In the genomic region with DNA sequence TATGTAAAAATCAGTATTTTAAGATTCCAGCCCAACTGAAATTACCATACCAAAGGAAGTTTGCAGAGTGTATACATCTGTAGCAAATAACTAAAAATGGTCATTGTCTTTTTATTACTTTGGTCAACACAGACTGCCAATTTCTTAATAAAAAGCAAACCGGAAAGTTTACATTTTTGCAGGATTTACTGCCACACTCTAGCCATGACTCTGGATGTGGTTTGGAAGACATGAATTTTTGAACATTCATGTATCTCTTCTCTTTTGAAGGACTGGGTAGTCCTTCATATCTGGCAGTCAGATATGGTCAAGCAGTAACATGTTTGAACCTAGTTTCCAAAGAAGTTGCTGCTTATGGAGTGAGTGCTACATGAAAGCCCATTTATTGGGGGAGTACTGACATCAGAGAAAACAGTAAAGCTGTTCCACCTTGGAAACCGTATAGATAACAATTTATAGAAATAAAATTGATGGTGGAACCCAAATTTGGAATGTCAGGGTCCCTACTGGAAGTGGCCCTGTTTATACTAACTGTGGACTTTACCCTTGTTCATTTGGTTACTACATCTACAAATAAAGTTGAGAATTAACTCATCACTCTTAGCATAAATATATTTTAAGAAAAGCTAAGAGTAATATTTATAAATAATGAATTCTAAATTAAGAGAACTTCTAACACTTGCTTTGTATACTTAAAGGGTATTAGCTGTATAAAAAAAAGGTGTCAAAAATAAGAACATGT, we compare ENCODE assay signal across 35 cellular contexts.
"Had no signal": no experiment of that assay in that cellular context is flagged by ENCODE, and none has a peak within 500 bp of the region (broad histone marks: within the 10 kb centered on the region; RNA-seq: fewer than 3 reads in every experiment).

No MANE protein-coding gene starts in this region.

- H3K27me3 ChIP-seq: brain microvascular endothelial cell, esophagus muscularis mucosa, gastroesophageal sphincter, hepatocyte, pancreas, suprapubic skin, tibial artery, upper lobe of right lung had no signal

- H3K36me3 ChIP-seq: brain microvascular endothelial cell, esophagus muscularis mucosa, WERI-Rb-1 had no signal

- H3K27me3 Mint-ChIP-seq: activated naive CD8-positive, alpha-beta T cell treated with anti-CD3 and anti-CD28 coated beads for 36 hours; dendritic cell treated with granulocyte-macrophage colony-stimulating factor and Interleukin-4, amounts not matched to agents 40 ng/mL and 50 ng/mL, for 4 days; memory B cell; naive thymus-derived CD4-positive, alpha-beta T cell had no signal

- FAIRE-seq: astrocyte, pancreas had no signal

- H3K4me3 Mint-ChIP-seq: activated naive CD4-positive, alpha-beta T cell treated with anti-CD3 and anti-CD28 coated beads for 36 hours; activated naive CD8-positive, alpha-beta T cell treated with anti-CD3 and anti-CD28 coated beads for 36 hours; activated T-helper 1 cell treated with anti-CD3 and anti-CD28 coated beads, Interleukin-12 subunit alpha, Interleukin-12 subunit beta, Interleukin-2, Interleukin-4 antibody, amounts not matched to agents 30 ng/mL and 10 ng/mL and 1 ng/mL, durations not matched to agents 14 hours and 24 hours and 36 hours; dendritic cell treated with granulocyte-macrophage colony-stimulating factor and Interleukin-4, amounts not matched to agents 40 ng/mL and 50 ng/mL, for 4 days; endodermal cell; memory B cell; neural crest cell; T-helper 1 cell treated with Interleukin-12 subunit alpha and Interleukin-12 subunit beta and Interleukin-4 antibody, amounts not matched to agents 30 μg/mL and 1 μg/mL, for 36 hours had no signal

- H3K9me3 Mint-ChIP-seq: activated naive CD4-positive, alpha-beta T cell treated with anti-CD3 and anti-CD28 coated beads for 36 hours; activated naive CD8-positive, alpha-beta T cell treated with anti-CD3 and anti-CD28 coated beads for 36 hours; activated T-helper 1 cell treated with anti-CD3 and anti-CD28 coated beads, Interleukin-12 subunit alpha, Interleukin-12 subunit beta, Interleukin-2, Interleukin-4 antibody, amounts not matched to agents 30 ng/mL and 10 ng/mL and 1 ng/mL, durations not matched to agents 14 hours and 24 hours and 36 hours; dendritic cell treated with granulocyte-macrophage colony-stimulating factor and Interleukin-4, amounts not matched to agents 40 ng/mL and 50 ng/mL, for 4 days; endodermal cell; memory B cell; naive thymus-derived CD4-positive, alpha-beta T cell; neural crest cell; T-helper 1 cell treated with Interleukin-12 subunit alpha and Interleukin-12 subunit beta and Interleukin-4 antibody, amounts not matched to agents 30 μg/mL and 1 μg/mL, for 36 hours had no signal

- H3K4me1 Mint-ChIP-seq: endodermal cell had no signal

- H3K4me3 ChIP-seq: esophagus muscularis mucosa, gastroesophageal sphincter, hepatocyte, pancreas, psoas muscle, suprapubic skin, tibial artery, upper lobe of right lung had no signal

- H3K27ac Mint-ChIP-seq: activated naive CD4-positive, alpha-beta T cell treated with anti-CD3 and anti-CD28 coated beads for 36 hours; activated naive CD8-positive, alpha-beta T cell treated with anti-CD3 and anti-CD28 coated beads for 36 hours; activated T-helper 1 cell treated with anti-CD3 and anti-CD28 coated beads, Interleukin-12 subunit alpha, Interleukin-12 subunit beta, Interleukin-2, Interleukin-4 antibody, amounts not matched to agents 30 ng/mL and 10 ng/mL and 1 ng/mL, durations not matched to agents 14 hours and 24 hours and 36 hours; dendritic cell treated with granulocyte-macrophage colony-stimulating factor and Interleukin-4, amounts not matched to agents 40 ng/mL and 50 ng/mL, for 4 days; endodermal cell; memory B cell; T-helper 1 cell treated with Interleukin-12 subunit alpha and Interleukin-12 subunit beta and Interleukin-4 antibody, amounts not matched to agents 30 μg/mL and 1 μg/mL, for 36 hours had no signal

- ATAC-seq: activated CD4-positive, CD25-positive, alpha-beta regulatory T cell treated with anti-CD3 and anti-CD28 coated beads, Interleukin-2, amount 50 U/mL, for 24 hours; gastroesophageal sphincter; left cardiac atrium; naive thymus-derived CD4-positive, alpha-beta T cell; pancreas; psoas muscle; upper lobe of right lung had no signal

- H3K9me3 ChIP-seq: esophagus muscularis mucosa, gastroesophageal sphincter, pancreas, psoas muscle, suprapubic skin, tibial artery, upper lobe of right lung had no signal

- H3K4me2 ChIP-seq: hepatocyte had no signal

- H3K4me1 ChIP-seq: psoas muscle had no signal

- H2AFZ ChIP-seq: hepatocyte had no signal

- H3K27ac ChIP-seq: brain microvascular endothelial cell, esophagus muscularis mucosa, gastroesophageal sphincter, hepatocyte, pancreas, psoas muscle, suprapubic skin, tibial artery, upper lobe of right lung, WERI-Rb-1 had no signal

- DNase-seq: activated CD4-positive, alpha-beta T cell treated with anti-CD3 and anti-CD28 coated beads for 48 hours; activated CD4-positive, alpha-beta T cell treated with anti-CD3 and anti-CD28 coated beads, Interleukin-2, amount 50 U/mL, for 48 hours; activated CD8-positive, alpha-beta memory T cell treated with anti-CD3 and anti-CD28 coated beads for 24 hours; activated effector memory CD4-positive, alpha-beta T cell treated with anti-CD3 and anti-CD28 coated beads, Interleukin-2, amount 50 U/mL, for 16 hours; activated naive CD4-positive, alpha-beta T cell treated with anti-CD3 and anti-CD28 coated beads for 36 hours; activated naive CD8-positive, alpha-beta T cell treated with anti-CD3 and anti-CD28 coated beads for 36 hours; amniotic stem cell; brain microvascular endothelial cell; caudate nucleus; endodermal cell; islet precursor cell; left cardiac atrium; midbrain; naive thymus-derived CD4-positive, alpha-beta T cell; nucleus accumbens; pancreas; psoas muscle; stimulated activated CD4-positive, alpha-beta T cell treated with anti-CD3 and anti-CD28 coated beads, Interleukin-15, amount 100 ng/mL, for 24 hours; stimulated activated CD4-positive, alpha-beta T cell treated with anti-CD3 and anti-CD28 coated beads, Interleukin-2, amount 100 ng/mL, for 24 hours; stimulated activated naive CD4-positive, alpha-beta T cell; T1000; tibial artery; upper lobe of right lung; WERI-Rb-1 had no signal
